Comparison of ENCODE assay signal across 25 cellular contexts in the genomic region with DNA sequence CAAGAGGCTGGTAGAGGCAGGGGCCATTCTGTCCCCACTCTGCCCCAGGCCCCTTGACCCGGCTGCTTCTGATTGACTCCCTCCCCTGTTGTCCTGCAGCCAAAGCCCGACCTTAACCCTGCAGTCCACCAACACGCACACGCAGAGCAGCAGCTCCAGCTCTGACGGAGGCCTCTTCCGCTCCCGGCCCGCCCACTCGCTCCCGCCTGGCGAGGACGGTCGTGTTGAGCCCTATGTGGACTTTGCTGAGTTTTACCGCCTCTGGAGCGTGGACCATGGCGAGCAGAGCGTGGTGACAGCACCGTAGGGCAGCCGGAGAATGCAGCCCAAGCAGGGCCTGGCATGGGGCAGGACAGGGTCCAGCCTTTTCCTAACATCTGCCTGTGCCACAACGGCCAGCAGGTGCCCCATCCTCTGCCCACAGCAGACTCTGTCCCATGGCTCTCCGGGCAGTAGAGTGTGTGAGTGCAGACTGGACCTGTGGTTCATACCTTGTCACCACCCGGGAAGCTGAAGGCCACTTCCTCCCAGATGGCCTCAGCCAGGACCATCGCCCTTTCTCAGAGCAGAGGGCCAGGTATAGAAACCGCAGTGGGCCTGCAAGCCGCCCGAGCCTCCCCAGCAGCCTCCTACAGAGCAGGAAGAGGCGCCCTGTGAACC. TPM values are rescaled to one million over a fixed set of nuclear protein-coding genes. Genes with fewer than 3 reads are reported as not detected.
DNase-seq lines count a peak whose midpoint lies in the region; ATAC-seq and TF ChIP-seq lines count a peak whose summit lies in the region.
"Had no signal": no experiment of that assay in that cellular context is flagged by ENCODE, and none has a peak within 500 bp of the region (broad histone marks: within the 10 kb centered on the region; RNA-seq: fewer than 3 reads in every experiment).

No MANE protein-coding gene starts in this region.

- TF ChIP-seq CTCF in ascending aorta (IDR thresholded peaks at IDR 0.05), result no peak
- TF ChIP-seq CTCF in type B pancreatic cell (conservative IDR thresholded peaks at IDR 0.05), result no peak

- ATAC-seq in right cardiac atrium (no peak), HG03571 (IDR thresholded peaks at IDR 0.05; ENCODE audit: unreplicated experiment) (no peak)
- ATAC-seq: activated CD8-positive, alpha-beta T cell treated with anti-CD3 and anti-CD28 coated beads for 36 hours; activated naive CD4-positive, alpha-beta T cell treated with anti-CD3 and anti-CD28 coated beads, Interleukin-2, amount 50 U/mL, for 72 hours; left lung had no signal

- H3K27ac Mint-ChIP-seq in type B pancreatic cell, result peak overlapping the region; percentile 11
- H3K27ac Mint-ChIP-seq: activated CD8-positive, alpha-beta T cell treated with anti-CD3 and anti-CD28 coated beads for 36 hours; activated T-cell treated with anti-CD3 and anti-CD28 coated beads, Interleukin-2, amount 50 U/mL, for 24 hours; CD8-positive, alpha-beta memory T cell; T-helper 2 cell treated with Interferon-gamma antibody and Interleukin-4, amounts not matched to agents 5 μg/mL and 100 μg/mL, for 36 hours had no signal

- H3K36me3 Mint-ChIP-seq in type B pancreatic cell, result no peaks in the 10 kb centered on the region
- H3K36me3 Mint-ChIP-seq: activated naive CD4-positive, alpha-beta T cell treated with anti-CD3 and anti-CD28 coated beads, Interleukin-2, amount 50 U/mL, for 72 hours had no signal

- H3K4me1 ChIP-seq in ascending aorta (peaks cover 7 to 23% of the 10 kb centered on the region in 2 donors), right cardiac atrium (ENCODE audit: control insufficient read depth, insufficient read depth, low read length) (peaks cover 9% of the 10 kb centered on the region), rectal smooth muscle tissue (ENCODE audit: control insufficient read depth, insufficient read depth, low read length) (peaks cover 14% of the 10 kb centered on the region)
- H3K4me1 ChIP-seq: Peyer's patch had no signal

- H3K27me3 Mint-ChIP-seq in type B pancreatic cell, result no peaks in the 10 kb centered on the region
- H3K27me3 Mint-ChIP-seq: activated CD8-positive, alpha-beta T cell treated with anti-CD3 and anti-CD28 coated beads for 36 hours; activated T-cell treated with anti-CD3 and anti-CD28 coated beads, Interleukin-2, amount 50 U/mL, for 24 hours; brain; CD8-positive, alpha-beta memory T cell had no signal

- H3K4me3 ChIP-seq in ascending aorta, result no peak overlapping the region
- no peak overlapping the region for H3K4me3 ChIP-seq in right cardiac atrium (ENCODE audit: low read length)
- H3K4me3 ChIP-seq in rectal smooth muscle tissue (ENCODE audit: low read length), result no peak overlapping the region
- H3K4me3 ChIP-seq: left lung, ovary, Peyer's patch, SK-N-MC, skin epidermis had no signal

- intact Hi-C loops in ascending aorta (cut with DNase I), result loop anchor here (5.0 kb wide), 1 partner anchor 87 kb away; no protein-coding TSS in a partner anchor
- intact Hi-C loops in right cardiac atrium (cut with DNase I), result no loop called here

- H3K27me3 ChIP-seq in ascending aorta (no peaks in the 10 kb centered on the region), right cardiac atrium (ENCODE audit: control insufficient read depth, insufficient read depth) (no peaks in the 10 kb centered on the region), rectal smooth muscle tissue (ENCODE audit: control insufficient read depth, insufficient read depth, low read length) (no peaks in the 10 kb centered on the region)
- H3K27me3 ChIP-seq: left lung, ovary, Peyer's patch had no signal

- 75% methylated on average over 27 of the region's 27 CpGs for WGBS in right cardiac atrium

- peaks cover 40% of the 10 kb centered on the region in 2 donors for H3K36me3 ChIP-seq in ascending aorta
- peaks cover 27% of the 10 kb centered on the region for H3K36me3 ChIP-seq in rectal smooth muscle tissue (ENCODE audit: control insufficient read depth, insufficient read depth, low read length)

- no peak for DNase-seq in ascending aorta (ENCODE audit: low spot score in 2 of 2)
- peak in 2 of 3 donors; percentile 42 to 64 for DNase-seq in right cardiac atrium
- no peak for DNase-seq in type B pancreatic cell (ENCODE audit: extremely low spot score, unreplicated experiment)
- DNase-seq in effector CD4-positive, alpha-beta T cell, result no peak
- no peak for DNase-seq in activated T-cell treated with anti-CD3 and anti-CD28 coated beads for 4 hours
- DNase-seq: activated CD8-positive, alpha-beta T cell treated with anti-CD3 and anti-CD28 coated beads for 36 hours; activated T-cell treated with anti-CD3 and anti-CD28 coated beads, Interleukin-2, amount 50 U/mL, for 24 hours; dermis blood vessel endothelial cell; DMS79; HCEC 1CT; NCI-H1694; ovary; Peyer's patch; stimulated activated CD4-positive, alpha-beta T cell treated with anti-CD3 and anti-CD28 coated beads, Interleukin-2, amount 100 ng/mL, for 48 hours had no signal

- H3K9ac ChIP-seq in rectal smooth muscle tissue (ENCODE audit: low read length), result no peak overlapping the region

- peak overlapping the region; percentile 47 for H3K4me3 Mint-ChIP-seq in type B pancreatic cell
- H3K4me3 Mint-ChIP-seq: activated CD8-positive, alpha-beta T cell treated with anti-CD3 and anti-CD28 coated beads for 36 hours; activated T-cell treated with anti-CD3 and anti-CD28 coated beads, Interleukin-2, amount 50 U/mL, for 24 hours; brain; CD8-positive, alpha-beta memory T cell; T-helper 2 cell treated with Interferon-gamma antibody and Interleukin-4, amounts not matched to agents 5 μg/mL and 100 μg/mL, for 36 hours had no signal

- H3K27ac ChIP-seq in ascending aorta, result peak overlapping the region; percentile 95 to 96
- H3K27ac ChIP-seq in right cardiac atrium (ENCODE audit: low read length), result no peak overlapping the region
- H3K27ac ChIP-seq in rectal smooth muscle tissue (ENCODE audit: low read depth, low read length), result peak overlapping the region; percentile 90
- H3K27ac ChIP-seq: epithelial cell of prostate, HL-60, ovary, SK-N-MC had no signal

- H3K9me3 Mint-ChIP-seq in type B pancreatic cell, result no peaks in the 10 kb centered on the region
- H3K9me3 Mint-ChIP-seq: activated CD8-positive, alpha-beta T cell treated with anti-CD3 and anti-CD28 coated beads for 36 hours; activated naive CD4-positive, alpha-beta T cell treated with anti-CD3 and anti-CD28 coated beads, Interleukin-2, amount 50 U/mL, for 72 hours; activated T-cell treated with anti-CD3 and anti-CD28 coated beads, Interleukin-2, amount 50 U/mL, for 24 hours; brain; CD8-positive, alpha-beta memory T cell; T-helper 2 cell treated with Interferon-gamma antibody and Interleukin-4, amounts not matched to agents 5 μg/mL and 100 μg/mL, for 36 hours had no signal

- H3K9me3 ChIP-seq in ascending aorta, result no peaks in the 10 kb centered on the region
- H3K9me3 ChIP-seq in right cardiac atrium (ENCODE audit: control insufficient read depth, low read length), result no peaks in the 10 kb centered on the region
- H3K9me3 ChIP-seq: left lung, ovary, Peyer's patch had no signal

- H3K4me1 Mint-ChIP-seq in type B pancreatic cell (ENCODE audit: unreplicated experiment), result peaks cover 15% of the 10 kb centered on the region
- H3K4me1 Mint-ChIP-seq: brain; CD8-positive, alpha-beta memory T cell had no signal

RNA-seq across cellular contexts. Expression of gene MGAT3, which starts 26.8 kb away (rescaled TPM):
- total RNA-seq in ascending aorta (9.8 TPM), right cardiac atrium (10 to 100 TPM in 1 of 4 donors, 1 to 10 TPM in 3; 7.3 to 11.6 (median 9.6) TPM), type B pancreatic cell (ENCODE audit: low replicate concordance) (47.0 and 115 TPM in 2 replicates)
- 8.7 TPM for polyA plus RNA-seq in right cardiac atrium

RNA-seq across cellular contexts. Expression of gene TAB1, which starts 30.5 kb away (rescaled TPM):
- total RNA-seq in ascending aorta (42.9 TPM), right cardiac atrium (10 to 100 TPM; 14.9 to 18.7 (median 17.3) TPM), type B pancreatic cell (ENCODE audit: low replicate concordance) (26.0 and 31.0 TPM in 2 replicates)
- polyA plus RNA-seq in right cardiac atrium, result 16.2 TPM

Comparison
In these comparisons a context has a peak if more than half of its experiments do, and no peak if none do; other contexts are left out.
1. DNase-seq: peak in right cardiac atrium (2 of 3); none in ascending aorta (0 of 2), type B pancreatic cell (single experiment), effector CD4-positive, alpha-beta T cell (single experiment) and activated T-cell treated with anti-CD3 and anti-CD28 coated beads for 4 hours (single experiment).